In the genomic region with DNA sequence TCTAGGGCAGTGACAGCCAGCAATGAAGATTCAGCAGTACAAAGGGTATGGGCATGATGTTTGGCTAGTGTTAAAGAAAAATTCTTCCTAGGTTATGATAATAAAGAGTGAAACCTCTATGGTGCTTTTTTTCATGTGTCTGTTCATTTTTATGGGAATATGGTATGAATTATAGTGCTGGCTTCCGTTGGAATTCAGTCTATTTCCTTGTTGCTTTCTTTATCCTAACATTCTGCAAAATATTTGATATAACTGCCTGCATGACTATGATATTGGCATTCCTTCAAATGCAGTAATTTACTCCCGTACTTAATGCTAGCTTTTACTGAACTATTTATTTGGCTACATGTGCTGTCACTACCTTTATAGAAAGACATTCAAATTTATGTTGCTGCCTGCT, we compare ENCODE assay signal across 1 cellular context.
TF ChIP-seq lines count a peak whose summit lies in the region.

No MANE protein-coding gene starts in this region.

TF ChIP-seq in SK-N-SH, 30 proteins besides CTCF, POLR2A, EP300 and RAD21 (continued from another document):
- TF ChIP-seq, protein P1, sequence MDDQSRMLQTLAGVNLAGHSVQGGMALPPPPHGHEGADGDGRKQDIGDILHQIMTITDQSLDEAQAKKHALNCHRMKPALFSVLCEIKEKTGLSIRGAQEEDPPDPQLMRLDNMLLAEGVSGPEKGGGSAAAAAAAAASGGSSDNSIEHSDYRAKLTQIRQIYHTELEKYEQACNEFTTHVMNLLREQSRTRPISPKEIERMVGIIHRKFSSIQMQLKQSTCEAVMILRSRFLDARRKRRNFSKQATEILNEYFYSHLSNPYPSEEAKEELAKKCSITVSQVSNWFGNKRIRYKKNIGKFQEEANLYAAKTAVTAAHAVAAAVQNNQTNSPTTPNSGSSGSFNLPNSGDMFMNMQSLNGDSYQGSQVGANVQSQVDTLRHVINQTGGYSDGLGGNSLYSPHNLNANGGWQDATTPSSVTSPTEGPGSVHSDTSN (IDR thresholded peaks at IDR 0.05): peak; percentile 35
- no peak for TF ChIP-seq MEF2A (IDR thresholded peaks at IDR 0.05; ENCODE audit: borderline replicate concordance, low read depth)
- TF ChIP-seq, protein P2, sequence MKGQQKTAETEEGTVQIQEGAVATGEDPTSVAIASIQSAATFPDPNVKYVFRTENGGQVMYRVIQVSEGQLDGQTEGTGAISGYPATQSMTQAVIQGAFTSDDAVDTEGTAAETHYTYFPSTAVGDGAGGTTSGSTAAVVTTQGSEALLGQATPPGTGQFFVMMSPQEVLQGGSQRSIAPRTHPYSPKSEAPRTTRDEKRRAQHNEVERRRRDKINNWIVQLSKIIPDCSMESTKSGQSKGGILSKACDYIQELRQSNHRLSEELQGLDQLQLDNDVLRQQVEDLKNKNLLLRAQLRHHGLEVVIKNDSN (IDR thresholded peaks at IDR 0.05; ENCODE audit: borderline replicate concordance, low read depth): no peak
- no peak for TF ChIP-seq ELF1 (IDR thresholded peaks at IDR 0.05)
- TF ChIP-seq POLR2AphosphoS5 (IDR thresholded peaks at IDR 0.05; ENCODE audit: low read depth, low read length): peak; percentile 27; the same call in 1 of the 2 replicates
- TF ChIP-seq, protein P3, sequence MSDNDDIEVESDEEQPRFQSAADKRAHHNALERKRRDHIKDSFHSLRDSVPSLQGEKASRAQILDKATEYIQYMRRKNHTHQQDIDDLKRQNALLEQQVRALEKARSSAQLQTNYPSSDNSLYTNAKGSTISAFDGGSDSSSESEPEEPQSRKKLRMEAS (IDR thresholded peaks at IDR 0.05; ENCODE audit: low read depth): no peak
- TF ChIP-seq, protein P4, sequence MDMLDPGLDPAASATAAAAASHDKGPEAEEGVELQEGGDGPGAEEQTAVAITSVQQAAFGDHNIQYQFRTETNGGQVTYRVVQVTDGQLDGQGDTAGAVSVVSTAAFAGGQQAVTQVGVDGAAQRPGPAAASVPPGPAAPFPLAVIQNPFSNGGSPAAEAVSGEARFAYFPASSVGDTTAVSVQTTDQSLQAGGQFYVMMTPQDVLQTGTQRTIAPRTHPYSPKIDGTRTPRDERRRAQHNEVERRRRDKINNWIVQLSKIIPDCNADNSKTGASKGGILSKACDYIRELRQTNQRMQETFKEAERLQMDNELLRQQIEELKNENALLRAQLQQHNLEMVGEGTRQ (IDR thresholded peaks at IDR 0.05; ENCODE audit: borderline replicate concordance, low read depth, low read length): no peak
- no peak for TF ChIP-seq SIN3A (IDR thresholded peaks at IDR 0.05; ENCODE audit: borderline replicate concordance, low read depth, low read length)
- TF ChIP-seq FOXJ3 (CRISPR knock-in tag; IDR thresholded peaks at IDR 0.05): no peak
- no peak for TF ChIP-seq YY1 (IDR thresholded peaks at IDR 0.05; ENCODE audit: low read depth)
- TF ChIP-seq FOSL2 (IDR thresholded peaks at IDR 0.05; ENCODE audit: borderline replicate concordance, low read depth): no peak
